Comparison of ENCODE assay signal across 11 cellular contexts in the genomic region with DNA sequence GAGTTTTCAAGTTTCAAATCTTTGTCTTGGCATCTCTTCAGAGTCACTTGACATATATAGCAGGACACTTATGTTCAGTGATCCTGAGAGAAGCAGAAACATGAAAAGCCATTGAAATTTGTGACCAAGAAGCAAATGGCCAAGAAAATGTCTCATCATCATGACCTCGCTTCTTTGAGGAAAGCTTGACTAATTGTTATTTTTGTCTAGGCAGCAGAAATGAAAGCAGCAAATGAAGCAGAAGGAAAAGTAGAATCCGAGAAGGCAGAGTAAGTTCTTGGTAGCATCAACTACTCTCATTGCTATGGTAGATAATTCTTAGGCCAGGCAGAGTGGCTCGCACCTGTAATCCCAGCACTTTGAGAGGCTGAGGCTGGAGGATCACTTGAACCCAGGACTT.
"Had no signal": no experiment of that assay in that cellular context is flagged by ENCODE, and none has a peak within 500 bp of the region (broad histone marks: within the 10 kb centered on the region; RNA-seq: fewer than 3 reads in every experiment).

No MANE protein-coding gene starts in this region.

- H3K4me3 ChIP-seq: GM23248, GM23338, HAP-1 had no signal

- H3K9ac ChIP-seq: GM23248 had no signal

- H3K9me3 ChIP-seq: HAP-1 had no signal

- H3K27ac ChIP-seq: GM23248 had no signal

- FAIRE-seq: H1, H54 had no signal

- H3K4me2 ChIP-seq: GM23338 had no signal

- H2AFZ ChIP-seq: GM23248, GM23338 had no signal

- ATAC-seq: GM23338, HCT116 had no signal

- H3K4me1 ChIP-seq: HAP-1 had no signal

- DNase-seq: GM23248, GOT3, H7, H9, HCEC 1CT, HFFc6 had no signal

- H3K36me3 ChIP-seq: HAP-1 had no signal
